Comparison of ENCODE assay signal across 26 cellular contexts in the genomic region with DNA sequence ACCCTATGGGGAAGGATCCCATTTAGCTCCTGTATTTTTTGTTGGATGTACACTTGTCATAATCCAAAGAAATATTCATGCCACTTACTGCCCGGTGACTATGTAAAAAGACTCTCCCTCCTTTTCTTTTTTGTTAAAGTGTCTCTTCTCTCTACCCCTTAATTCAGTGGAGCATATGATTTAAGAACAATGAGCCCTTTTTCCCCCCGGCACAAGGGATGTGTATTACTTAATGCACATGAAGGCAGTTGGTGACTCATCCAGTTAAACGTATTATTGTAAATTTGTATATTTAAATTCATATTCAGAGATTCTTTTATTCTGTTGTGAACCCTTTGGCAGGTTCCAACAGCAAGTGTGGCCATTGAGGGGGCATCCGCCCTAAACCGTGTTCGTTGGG.
A peak's percentile ranks its signal among the peaks of the same experiment; 100 is the strongest.
DNase-seq lines count a peak whose midpoint lies in the region; ATAC-seq and TF ChIP-seq lines count a peak whose summit lies in the region.
"Had no signal": no experiment of that assay in that cellular context is flagged by ENCODE, and none has a peak within 500 bp of the region (broad histone marks: within the 10 kb centered on the region; RNA-seq: fewer than 3 reads in every experiment).

No MANE protein-coding gene starts in this region.

- TF ChIP-seq CTCF in mammary epithelial cell (conservative IDR thresholded peaks at IDR 0.05 in 1 of 2, IDR thresholded peaks at IDR 0.05 in 1 of 2; ENCODE audit: extremely low read depth in 1 of 2, insufficient read depth in 1 of 2, low read depth in 1 of 2, low read length in 2 of 2) = no peak
- TF ChIP-seq CTCF in breast epithelium (IDR thresholded peaks at IDR 0.05) = no peak
- TF ChIP-seq CTCF in astrocyte of the cerebellum (IDR thresholded peaks at IDR 0.05; ENCODE audit: low read depth, low read length, missing control alignments) = no peak

- no peak overlapping the region for H2AFZ ChIP-seq in mammary epithelial cell (ENCODE audit: low read depth, low read length)
- H2AFZ ChIP-seq: parathyroid adenoma had no signal

- no peaks in the 10 kb centered on the region for H3K27me3 ChIP-seq in mammary epithelial cell (ENCODE audit: insufficient read depth, low read length)
- H3K27me3 ChIP-seq in breast epithelium = peaks cover 0 to 8% of the 10 kb centered on the region in 2 donors
- H3K27me3 ChIP-seq: tibial nerve had no signal

- intact Hi-C loops in mammary epithelial cell (cut with micrococcal nuclease) (no loop called here), breast epithelium (cut with DNase I; ENCODE audit: low total_unique reads) (no loop called here)

- H3K36me3 ChIP-seq in mammary epithelial cell (ENCODE audit: insufficient read depth, low read length) = no peaks in the 10 kb centered on the region
- no peaks in the 10 kb centered on the region for H3K36me3 ChIP-seq in breast epithelium
- H3K36me3 ChIP-seq: BLaER1 treated with 17β-estradiol and CSF1 and Interleukin-3, amounts not matched to agents 10 nM and 100 nM; MG63; spleen; tibial nerve had no signal

- H3K9ac ChIP-seq in mammary epithelial cell (ENCODE audit: insufficient read depth, low read length) = no peak overlapping the region
- H3K9ac ChIP-seq: BLaER1 treated with 17β-estradiol and CSF1 and Interleukin-3, amounts not matched to agents 10 nM and 100 nM; parathyroid adenoma had no signal

- DNase-seq in mammary epithelial cell (peak; percentile 4), breast epithelium (ENCODE audit: low spot score in 2 of 2) (no peak), NCI-H526 (lab: John Stamatoyannopoulos, UW) (peak; percentile 94 to 98), astrocyte of the cerebellum (ENCODE audit: low read depth) (peak; percentile 2), middle frontal gyrus (ENCODE audit: extremely low spot score, low spot score) (no peak), dedifferentiated amniotic fluid mesenchymal stem cell (ENCODE audit: extremely low spot score) (no peak)
- DNase-seq: activated CD4-positive, alpha-beta memory T cell treated with anti-CD3 and anti-CD28 coated beads, Interleukin-2, amount 10 ng/mL, durations not matched to agents 7 days and 5 days; activated CD4-positive, CD25-positive, alpha-beta regulatory T cell treated with anti-CD3 and anti-CD28 coated beads, Interleukin-2, amount 50 U/mL, for 72 hours; activated CD8-positive, alpha-beta memory T cell treated with anti-CD3 and anti-CD28 coated beads, Interleukin-2, amount 50 U/mL, for 48 hours; activated naive CD4-positive, alpha-beta T cell treated with anti-CD3 and anti-CD28 coated beads, Interleukin-2, amount 10 ng/mL, durations not matched to agents 7 days and 5 days; DMS79; effector memory CD8-positive, alpha-beta T cell; H7; KG1; MG63; NCI-H2029 treated with DMSO at 0.1 percent for 48 hours; right cardiac atrium; spleen; T-helper 2 cell had no signal

- TF ChIP-seq POLR2A in breast epithelium (IDR thresholded peaks at IDR 0.05) = no peak

- H3K27ac ChIP-seq in mammary epithelial cell (ENCODE audit: insufficient read depth, low read depth, low read length) = no peak overlapping the region
- H3K27ac ChIP-seq in breast epithelium = no peak overlapping the region
- H3K27ac ChIP-seq: BLaER1 treated with 17β-estradiol and CSF1 and Interleukin-3, amounts not matched to agents 10 nM and 100 nM; parathyroid adenoma; RWPE1; SK-N-MC; spleen; tibial nerve had no signal

- no peak overlapping the region for H3K4me2 ChIP-seq in mammary epithelial cell (ENCODE audit: insufficient read depth, low read depth, low read length)
- H3K4me2 ChIP-seq: BLaER1 treated with 17β-estradiol and CSF1 and Interleukin-3, amounts not matched to agents 10 nM and 100 nM had no signal

- WGBS in mammary epithelial cell (ENCODE audit: low coverage, missing lambda C conversion rate) = 61% methylated on average over 6 of the region's 6 CpGs

- no peaks in the 10 kb centered on the region for H4K20me1 ChIP-seq in mammary epithelial cell (ENCODE audit: insufficient read depth, low read length)

- H3K79me2 ChIP-seq in mammary epithelial cell (ENCODE audit: insufficient read depth, low read length) = no peaks in the 10 kb centered on the region
- H3K79me2 ChIP-seq: parathyroid adenoma had no signal

- no peaks in the 10 kb centered on the region for H3K9me3 ChIP-seq in mammary epithelial cell (replicated peaks; ENCODE audit: insufficient read depth, low read length)
- H3K9me3 ChIP-seq in breast epithelium = no peaks in the 10 kb centered on the region
- H3K9me3 ChIP-seq: BLaER1 treated with 17β-estradiol and CSF1 and Interleukin-3, amounts not matched to agents 10 nM and 100 nM; MG63; spleen; tibial nerve had no signal

- H3K4me3 ChIP-seq in mammary epithelial cell (replicated peaks in 1 of 3; ENCODE audit: insufficient read depth in 1 of 3, low read depth in 2 of 3, low read length in 3 of 3) (no peak overlapping the region), breast epithelium (no peak overlapping the region), astrocyte of the cerebellum (ENCODE audit: low read depth, low read length) (no peak overlapping the region)
- H3K4me3 ChIP-seq: BLaER1 treated with 17β-estradiol and CSF1 and Interleukin-3, amounts not matched to agents 10 nM and 100 nM; lung; MG63; SK-N-MC; spleen; tibial nerve had no signal

- BruUV-seq in mammary epithelial cell (replicated peaks; lab: Mats Ljungman, UMichigan) = no TSS peak

- in situ Hi-C loops in mammary epithelial cell (cut with MboI; ENCODE audit: low sequenced_read_pairs in 2 of 2) (no loop called here), astrocyte of the cerebellum (cut with HindIII; ENCODE audit: low sequenced_read_pairs) (no loop called here)

- H3K4me1 ChIP-seq in mammary epithelial cell (ENCODE audit: insufficient read depth, low read length) = peaks cover 17% of the 10 kb centered on the region
- no peaks in the 10 kb centered on the region for H3K4me1 ChIP-seq in breast epithelium
- H3K4me1 ChIP-seq: parathyroid adenoma had no signal

- CTCF ChIA-PET in mammary epithelial cell (lab: Charles Lee; ENCODE audit: low non-redundant PET) = no interaction called here

- dilution Hi-C loops in mammary epithelial cell (cut with HindIII; ENCODE audit: low sequenced_read_pairs) = no loop called here

- no peak for ATAC-seq in esophagus mucosa
- ATAC-seq: effector memory CD8-positive, alpha-beta T cell; right cardiac atrium had no signal

Comparison
In these comparisons a context has a peak if more than half of its experiments do, and no peak if none do; other contexts are left out.
1. DNase-seq: peak in mammary epithelial cell (single experiment), NCI-H526 (2 of 2) and astrocyte of the cerebellum (single experiment); none in breast epithelium (0 of 2), middle frontal gyrus (single experiment) and dedifferentiated amniotic fluid mesenchymal stem cell (single experiment).